In genomic region chr4:121822796-121823504, GRCh38 we compare ENCODE assay signal across 8 cellular contexts. TPM values are rescaled to one million over a fixed set of nuclear protein-coding genes. Genes with fewer than 3 reads are reported as not detected.
DNase-seq lines count a peak whose midpoint lies in the region; ATAC-seq, FAIRE-seq and TF ChIP-seq lines count a peak whose summit lies in the region.

No MANE protein-coding gene starts in this region.

- peak overlapping the region in 3 of 5 donors; percentile 76 to 85 (median 80) for H3K27ac ChIP-seq in stomach

- ATAC-seq in GM19468 (IDR thresholded peaks at IDR 0.05; ENCODE audit: extremely low read depth, unreplicated experiment) (peak; percentile 22), HG03520 (IDR thresholded peaks at IDR 0.05; ENCODE audit: unreplicated experiment) (peak; percentile 43), left lobe of liver (peak; percentile 5)

- WGBS in stomach, 5 donors: 0 to 2% (median 1%) methylated on average over 30 of the region's 30 CpGs

- FAIRE-seq in bronchial epithelial cell (lab: Jason Lieb, UNC): no peak

- peaks cover 2% of the 10 kb centered on the region for H3K36me3 ChIP-seq in bronchial epithelial cell (ENCODE audit: control insufficient read depth, insufficient read depth, low read length)
- H3K36me3 ChIP-seq in stomach: peaks cover 0 to 39% (median 22%) of the 10 kb centered on the region in 4 donors

- TF ChIP-seq CTCF in bronchial epithelial cell (IDR thresholded peaks at IDR 0.05; ENCODE audit: insufficient read depth, low read length, severe bottlenecking) (no peak), stomach (IDR thresholded peaks at IDR 0.05) (no peak)

- H3K27me3 ChIP-seq in bronchial epithelial cell (ENCODE audit: control insufficient read depth, insufficient read depth, low read length): no peaks in the 10 kb centered on the region
- no peaks in the 10 kb centered on the region for H3K27me3 ChIP-seq in stomach

- H3K4me3 ChIP-seq in bronchial epithelial cell (ENCODE audit: low read depth, low read length) (peak overlapping the region; percentile 66), stomach (peak overlapping the region; percentile 56 to 95 (median 70))

- TF ChIP-seq EP300 in stomach (IDR thresholded peaks at IDR 0.05): no peak

- H3K4me1 ChIP-seq in stomach: peaks cover 9 to 33% (median 16%) of the 10 kb centered on the region in 4 donors

- no peak for TF ChIP-seq POLR2A in stomach (IDR thresholded peaks at IDR 0.05)

- intact Hi-C loops in stomach (cut with DNase I; ENCODE audit: low total_unique reads): no loop called here

- no peaks in the 10 kb centered on the region for H3K9me3 ChIP-seq in stomach

- DNase-seq in NCI-H526 (lab: John Stamatoyannopoulos, UW): peak; percentile 42 to 44
- DNase-seq in NCI-H526 treated with DMSO at 0.1 percent for 48 hours (lab: John Stamatoyannopoulos, UW): no peak
- peak; percentile 48 for DNase-seq in RPMI7951 (ENCODE audit: low read depth)
- peak; percentile 6 for DNase-seq in bronchial epithelial cell (ENCODE audit: low read depth)
- DNase-seq in left lobe of liver (ENCODE audit: low spot score): peak; percentile 53
- DNase-seq in stomach: peak; percentile 25

RNA-seq across cellular contexts. Expression of gene CCNA2, which starts 0.7 kb away (rescaled TPM):
- 187 and 194 TPM in 2 replicates for total RNA-seq in RPMI7951 (2014; rRNA removed; shearing (Covaris generic))
- total RNA-seq in bronchial epithelial cell: 0.79 and 1.4 TPM in 2 replicates
- 0.45 TPM for total RNA-seq in left lobe of liver
- total RNA-seq in stomach: 10 to 100 TPM in 2 of 5 donors, 1 to 10 TPM in 2, not detected in 1; 3.6 to 14.2 (median 10.1) TPM
- polyA plus RNA-seq in stomach: 1 to 10 TPM; 2.0 to 8.8 (median 4.8) TPM

RNA-seq across cellular contexts. Expression of gene EXOSC9, which starts 21.8 kb away (rescaled TPM):
- 43.9 and 45.5 TPM in 2 replicates for total RNA-seq in RPMI7951 (2014; rRNA removed; shearing (Covaris generic))
- total RNA-seq in bronchial epithelial cell (17.3 and 25.3 TPM in 2 replicates), left lobe of liver (5.0 TPM), stomach (100 to 1,000 TPM in 1 of 5 donors, 10 to 100 TPM in 4; 10.4 to 162 (median 34.5) TPM)
- polyA plus RNA-seq in stomach: 10 to 100 TPM; 16.4 to 22.0 (median 18.6) TPM

RNA-seq across cellular contexts. Expression of gene BBS7, which starts 47.3 kb away (rescaled TPM):
- 13.9 and 15.4 TPM in 2 replicates for total RNA-seq in RPMI7951 (2014; rRNA removed; shearing (Covaris generic))
- total RNA-seq in bronchial epithelial cell: 13.4 and 18.8 TPM in 2 replicates
- 3.1 TPM for total RNA-seq in left lobe of liver
- 10 to 100 TPM; 10.3 to 22.2 (median 19.3) TPM for total RNA-seq in stomach
- polyA plus RNA-seq in stomach: 1 to 10 TPM; 6.7 to 8.7 (median 7.8) TPM

RNA-seq across cellular contexts. Expression of gene SMIM43, which starts 58.0 kb away (rescaled TPM):
- total RNA-seq in RPMI7951 (2014; rRNA removed; shearing (Covaris generic)): not detected in 2 replicates
- under 0.01 TPM in 1 of 2 replicates, not detected in the other for total RNA-seq in bronchial epithelial cell
- not detected for total RNA-seq in left lobe of liver
- under 1 TPM in 1 of 5 donors, not detected in 4; 0.18 TPM for total RNA-seq in stomach
- under 1 TPM in 2 of 3 donors, not detected in 1; 0.10 to 0.31 TPM for polyA plus RNA-seq in stomach

Comparison
In these comparisons a context has a peak if more than half of its experiments do, and no peak if none do; other contexts are left out.
1. RNA of gene CCNA2, which starts 0.7 kb away (total RNA-seq): 187 to 194 TPM in RPMI7951; 3.6 to 14.2 TPM in stomach, 0.79 to 1.4 TPM in bronchial epithelial cell and 0.45 TPM in left lobe of liver (single experiment); every median in the first group is over 10 times any median in the second.
2. Peak in every context shown above with its lines, with median percentiles within 50 percentile points of each other: ATAC-seq.